In the genomic region with DNA sequence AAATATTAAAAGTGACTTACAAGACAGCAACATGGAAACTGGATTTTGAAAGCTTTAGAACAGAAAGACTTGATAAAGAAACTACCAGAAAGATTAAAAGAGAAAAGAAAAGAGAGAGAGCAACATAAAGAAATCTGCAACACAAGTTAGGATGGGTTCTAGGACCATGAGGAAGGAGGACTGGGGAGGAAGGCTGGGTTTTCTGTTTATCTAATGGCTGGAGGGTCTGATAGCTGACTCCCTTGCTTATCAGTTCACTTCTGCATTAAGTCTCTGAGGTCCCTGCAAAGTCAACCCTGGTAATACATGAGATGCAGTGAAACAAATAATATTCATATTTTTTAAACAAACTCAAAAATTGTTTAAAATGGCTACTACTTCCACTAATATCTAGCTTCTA, we compare ENCODE assay signal across 1 cellular context.
TF ChIP-seq lines count a peak whose summit lies in the region.

No MANE protein-coding gene starts in this region.

TF ChIP-seq in K562, 482 proteins besides CTCF, POLR2A, EP300 and RAD21 (continued from another document):
- TF ChIP-seq, protein P1, sequence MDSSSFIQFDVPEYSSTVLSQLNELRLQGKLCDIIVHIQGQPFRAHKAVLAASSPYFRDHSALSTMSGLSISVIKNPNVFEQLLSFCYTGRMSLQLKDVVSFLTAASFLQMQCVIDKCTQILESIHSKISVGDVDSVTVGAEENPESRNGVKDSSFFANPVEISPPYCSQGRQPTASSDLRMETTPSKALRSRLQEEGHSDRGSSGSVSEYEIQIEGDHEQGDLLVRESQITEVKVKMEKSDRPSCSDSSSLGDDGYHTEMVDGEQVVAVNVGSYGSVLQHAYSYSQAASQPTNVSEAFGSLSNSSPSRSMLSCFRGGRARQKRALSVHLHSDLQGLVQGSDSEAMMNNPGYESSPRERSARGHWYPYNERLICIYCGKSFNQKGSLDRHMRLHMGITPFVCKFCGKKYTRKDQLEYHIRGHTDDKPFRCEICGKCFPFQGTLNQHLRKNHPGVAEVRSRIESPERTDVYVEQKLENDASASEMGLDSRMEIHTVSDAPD (CRISPR knock-in tag; IDR thresholded peaks at IDR 0.05): no peak
- TF ChIP-seq, protein P2, sequence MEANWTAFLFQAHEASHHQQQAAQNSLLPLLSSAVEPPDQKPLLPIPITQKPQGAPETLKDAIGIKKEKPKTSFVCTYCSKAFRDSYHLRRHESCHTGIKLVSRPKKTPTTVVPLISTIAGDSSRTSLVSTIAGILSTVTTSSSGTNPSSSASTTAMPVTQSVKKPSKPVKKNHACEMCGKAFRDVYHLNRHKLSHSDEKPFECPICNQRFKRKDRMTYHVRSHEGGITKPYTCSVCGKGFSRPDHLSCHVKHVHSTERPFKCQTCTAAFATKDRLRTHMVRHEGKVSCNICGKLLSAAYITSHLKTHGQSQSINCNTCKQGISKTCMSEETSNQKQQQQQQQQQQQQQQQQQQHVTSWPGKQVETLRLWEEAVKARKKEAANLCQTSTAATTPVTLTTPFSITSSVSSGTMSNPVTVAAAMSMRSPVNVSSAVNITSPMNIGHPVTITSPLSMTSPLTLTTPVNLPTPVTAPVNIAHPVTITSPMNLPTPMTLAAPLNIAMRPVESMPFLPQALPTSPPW (CRISPR knock-in tag; IDR thresholded peaks at IDR 0.05): no peak; the same call in 1 of the 2 replicates
- TF ChIP-seq FOXM1 (IDR thresholded peaks at IDR 0.05; ENCODE audit: low read depth) (0 out of 2 replicates have a peak, but pooled peaks have one; percentile 47), FOXM1 (CRISPR knock-in tag; IDR thresholded peaks at IDR 0.05; ENCODE audit: low read depth) (no peak), DDX20 (tag; IDR thresholded peaks at IDR 0.05; ENCODE audit: low read depth) (no peak), ZFP36 (IDR thresholded peaks at IDR 0.05; ENCODE audit: low read depth, low read length, partially characterized antibody) (no peak), PTTG1 (tag; IDR thresholded peaks at IDR 0.05; ENCODE audit: low read depth) (no peak), GATA2 (CRISPR knock-in tag; IDR thresholded peaks at IDR 0.05) (no peak), CC2D1A (IDR thresholded peaks at IDR 0.05) (0 out of 2 replicates have a peak, but pooled peaks have one; percentile 31), KLF1 (tag; IDR thresholded peaks at IDR 0.05) (no peak), PYGO2 (tag; IDR thresholded peaks at IDR 0.05) (no peak), JUND (IDR thresholded peaks at IDR 0.05; ENCODE audit: borderline replicate concordance, low read depth, low read length) (no peak), JUND (tag; IDR thresholded peaks at IDR 0.05; ENCODE audit: borderline replicate concordance, low read depth, low read length) (no peak), MTA3 (IDR thresholded peaks at IDR 0.05; ENCODE audit: borderline replicate concordance) (no peak), TEAD4 (IDR thresholded peaks at IDR 0.05; ENCODE audit: low read length) (peak; percentile 51), TEAD4 (CRISPR knock-in tag; IDR thresholded peaks at IDR 0.05; ENCODE audit: borderline replicate concordance) (no peak), MCM3 (IDR thresholded peaks at IDR 0.05) (no peak), YBX1 (IDR thresholded peaks at IDR 0.05) (no peak), TOE1 (IDR thresholded peaks at IDR 0.05; ENCODE audit: borderline replicate concordance) (peak; percentile 60; the same call in 1 of the 2 replicates), TOE1 (CRISPR knock-in tag; IDR thresholded peaks at IDR 0.05; ENCODE audit: borderline replicate concordance, low read depth) (no peak), SP1 (CRISPR knock-in tag; IDR thresholded peaks at IDR 0.05) (no peak), SRSF1 (IDR thresholded peaks at IDR 0.05; ENCODE audit: low read depth, low read length) (no peak), SMARCA4 (IDR thresholded peaks at IDR 0.05) (peak; percentile 47; the same call in 1 of the 2 replicates), TCF7L2 (IDR thresholded peaks at IDR 0.05; ENCODE audit: low read depth, low read length) (no peak), SIX5 (IDR thresholded peaks at IDR 0.05; ENCODE audit: borderline replicate concordance in 1 of 2, insufficient read depth in 1 of 2, low read depth in 1 of 2, low read length in 2 of 2) (no peak)
- TF ChIP-seq, protein P3, sequence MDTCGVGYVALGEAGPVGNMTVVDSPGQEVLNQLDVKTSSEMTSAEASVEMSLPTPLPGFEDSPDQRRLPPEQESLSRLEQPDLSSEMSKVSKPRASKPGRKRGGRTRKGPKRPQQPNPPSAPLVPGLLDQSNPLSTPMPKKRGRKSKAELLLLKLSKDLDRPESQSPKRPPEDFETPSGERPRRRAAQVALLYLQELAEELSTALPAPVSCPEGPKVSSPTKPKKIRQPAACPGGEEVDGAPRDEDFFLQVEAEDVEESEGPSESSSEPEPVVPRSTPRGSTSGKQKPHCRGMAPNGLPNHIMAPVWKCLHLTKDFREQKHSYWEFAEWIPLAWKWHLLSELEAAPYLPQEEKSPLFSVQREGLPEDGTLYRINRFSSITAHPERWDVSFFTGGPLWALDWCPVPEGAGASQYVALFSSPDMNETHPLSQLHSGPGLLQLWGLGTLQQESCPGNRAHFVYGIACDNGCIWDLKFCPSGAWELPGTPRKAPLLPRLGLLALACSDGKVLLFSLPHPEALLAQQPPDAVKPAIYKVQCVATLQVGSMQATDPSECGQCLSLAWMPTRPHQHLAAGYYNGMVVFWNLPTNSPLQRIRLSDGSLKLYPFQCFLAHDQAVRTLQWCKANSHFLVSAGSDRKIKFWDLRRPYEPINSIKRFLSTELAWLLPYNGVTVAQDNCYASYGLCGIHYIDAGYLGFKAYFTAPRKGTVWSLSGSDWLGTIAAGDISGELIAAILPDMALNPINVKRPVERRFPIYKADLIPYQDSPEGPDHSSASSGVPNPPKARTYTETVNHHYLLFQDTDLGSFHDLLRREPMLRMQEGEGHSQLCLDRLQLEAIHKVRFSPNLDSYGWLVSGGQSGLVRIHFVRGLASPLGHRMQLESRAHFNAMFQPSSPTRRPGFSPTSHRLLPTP (IDR thresholded peaks at IDR 0.05; ENCODE audit: borderline replicate concordance, extremely low read depth, insufficient read length): no peak
